Comparison of ENCODE assay signal across 8 cellular contexts in genomic region chr9:95462419-95463121, GRCh38. TPM values are rescaled to one million over a fixed set of nuclear protein-coding genes. Genes with fewer than 3 reads are reported as not detected.
DNase-seq lines count a peak whose midpoint lies in the region; ATAC-seq and TF ChIP-seq lines count a peak whose summit lies in the region.

No MANE protein-coding gene starts in this region.

- peaks cover 0 to 24% (median 16%) of the 10 kb centered on the region in 12 donors for H3K4me1 ChIP-seq in heart left ventricle

- ATAC-seq in GM21526 (IDR thresholded peaks at IDR 0.05; ENCODE audit: low FRiP score, unreplicated experiment), result peak; percentile 95
- peak; percentile 88 to 97 for ATAC-seq in activated naive CD4-positive, alpha-beta T cell treated with anti-CD3 and anti-CD28 coated beads, Interleukin-2, amount 50 U/mL, for 72 hours
- peak; percentile 81 to 97 (median 90) for ATAC-seq in heart left ventricle
- peak; percentile 94 for ATAC-seq in sciatic nerve

- H3K27ac Mint-ChIP-seq in activated naive CD4-positive, alpha-beta T cell treated with anti-CD3 and anti-CD28 coated beads, Interleukin-2, amount 50 U/mL, for 72 hours, result peak overlapping the region; percentile 70 to 78

- DNase-seq in DMS153 treated with DMSO at 0.1 percent for 48 hours (lab: John Stamatoyannopoulos, UW; ENCODE audit: unreplicated experiment) (peak; percentile 73), SKM-1 (lab: John Stamatoyannopoulos, UW; ENCODE audit: unreplicated experiment) (peak; percentile 23), heart left ventricle (peak; percentile 62 to 77 (median 75)), sciatic nerve (ENCODE audit: low spot score) (peak; percentile 87), SW 1271 (lab: John Stamatoyannopoulos, UW) (no peak)
- peak; percentile 98 for DNase-seq in Jurkat, Clone E6-1 (ENCODE audit: low read depth, low spot score)
- DNase-seq in activated naive CD4-positive, alpha-beta T cell treated with anti-CD3 and anti-CD28 coated beads, Interleukin-2, amount 50 U/mL, for 72 hours (ENCODE audit: low spot score in 2 of 2), result peak; percentile 70 to 81

- H3K36me3 ChIP-seq in heart left ventricle, result peaks cover 0 to 75% (median 62%) of the 10 kb centered on the region in 9 donors

- WGBS in heart left ventricle, 4 donors, result 4 to 17% (median 10%) methylated on average over 21 of the region's 21 CpGs

- peaks cover 0 to 4% (median 0%) of the 10 kb centered on the region in 9 donors for H3K27me3 ChIP-seq in heart left ventricle

- no peaks in the 10 kb centered on the region for H3K9me3 ChIP-seq in heart left ventricle

- H3K4me3 ChIP-seq in Jurkat, Clone E6-1 (ENCODE audit: low read length), result peak overlapping the region; percentile 36
- peak overlapping the region in 11 of 12 donors; percentile 18 to 55 (median 44) for H3K4me3 ChIP-seq in heart left ventricle

- intact Hi-C loops in heart left ventricle (cut with DNase I) (loop anchor here in 2 of 10 donors (2.0 to 5.0 kb wide), 2 partner anchors 42 to 45 kb away; no protein-coding TSS in a partner anchor), sciatic nerve (cut with DNase I) (no loop called here)

- TF ChIP-seq POLR2A in heart left ventricle (IDR thresholded peaks at IDR 0.05), result no peak

- no peaks in the 10 kb centered on the region for H3K9me3 Mint-ChIP-seq in activated naive CD4-positive, alpha-beta T cell treated with anti-CD3 and anti-CD28 coated beads, Interleukin-2, amount 50 U/mL, for 72 hours

- no peak for TF ChIP-seq CTCF in heart left ventricle (IDR thresholded peaks at IDR 0.05)

- H3K36me3 Mint-ChIP-seq in activated naive CD4-positive, alpha-beta T cell treated with anti-CD3 and anti-CD28 coated beads, Interleukin-2, amount 50 U/mL, for 72 hours, result peaks cover 4 to 6% of the 10 kb centered on the region in 2 donors

- peak overlapping the region in 11 of 12 donors; percentile 29 to 71 (median 57) for H3K27ac ChIP-seq in heart left ventricle

RNA-seq across cellular contexts. Expression of gene PTCH1, which starts 54.2 kb away (rescaled TPM):
- polyA plus RNA-seq in Jurkat, Clone E6-1 (2012; ENCODE audit: insufficient read depth, insufficient read length), result 1.2 TPM
- total RNA-seq in activated naive CD4-positive, alpha-beta T cell treated with anti-CD3 and anti-CD28 coated beads, Interleukin-2, amount 50 U/mL, for 72 hours, result 1 to 10 TPM; 2.7 to 7.9 TPM
- total RNA-seq in heart left ventricle (10 to 100 TPM in 2 of 9 donors, 1 to 10 TPM in 7; 2.9 to 15.2 (median 6.6) TPM), sciatic nerve (136 TPM)
- polyA plus RNA-seq in heart left ventricle, result 1 to 10 TPM; 2.2 to 3.8 TPM

Comparison
In these comparisons a context has a peak if more than half of its experiments do, and no peak if none do; other contexts are left out.
1. DNase-seq: peak in DMS153 treated with DMSO at 0.1 percent for 48 hours (single experiment), Jurkat, Clone E6-1 (single experiment), SKM-1 (single experiment), activated naive CD4-positive, alpha-beta T cell treated with anti-CD3 and anti-CD28 coated beads, Interleukin-2, amount 50 U/mL, for 72 hours (2 of 2), heart left ventricle (5 of 5) and sciatic nerve (single experiment); none in SW 1271 (0 of 2).
2. Peak in every context shown above with its lines, with median percentiles within 50 percentile points of each other: ATAC-seq.